Comparison of ENCODE assay signal across 8 cellular contexts in the genomic region with DNA sequence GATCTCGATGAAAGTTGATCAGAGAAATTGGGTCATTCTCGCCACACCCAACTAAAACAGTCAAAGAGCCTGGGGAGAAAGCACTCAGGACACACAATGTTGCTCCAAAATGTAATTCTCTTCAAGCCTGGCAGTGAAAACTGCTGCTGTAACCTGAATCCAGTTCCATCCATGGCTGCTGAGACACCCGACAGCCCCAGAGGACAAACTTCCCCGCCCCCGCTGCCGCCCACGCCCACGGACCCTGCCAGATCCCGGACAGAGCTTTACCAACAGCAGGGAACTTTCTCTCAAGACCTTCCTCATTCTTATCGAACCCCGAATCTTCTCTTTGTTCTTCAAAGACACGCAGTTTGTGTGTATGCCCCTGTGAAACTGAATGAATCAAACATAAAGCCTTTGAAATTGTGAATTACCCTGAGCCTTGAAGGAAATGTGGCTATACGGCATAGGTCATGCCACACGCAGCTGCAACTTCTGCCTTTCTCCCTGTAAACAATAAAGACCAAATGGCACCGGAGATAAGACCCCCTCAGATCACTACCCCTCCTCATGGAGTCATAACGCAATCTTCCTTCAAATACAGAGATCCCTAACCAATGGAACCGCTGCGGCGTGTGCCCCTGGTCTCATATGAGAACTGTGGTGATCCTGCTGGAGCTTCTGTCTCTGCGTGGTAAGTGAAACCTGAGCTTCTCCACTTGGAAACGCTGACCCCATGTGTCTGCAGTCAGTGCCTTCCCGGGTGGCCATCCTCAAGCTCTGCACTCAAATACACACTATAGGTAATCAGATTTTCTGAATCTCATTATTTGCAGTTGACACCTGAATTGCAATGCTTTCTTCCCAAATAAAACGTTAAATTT. TPM values are rescaled to one million over a fixed set of nuclear protein-coding genes. Genes with fewer than 3 reads are reported as not detected.
DNase-seq lines count a peak whose midpoint lies in the region; ATAC-seq and TF ChIP-seq lines count a peak whose summit lies in the region.

No MANE protein-coding gene starts in this region.

- peaks cover 2% of the 10 kb centered on the region for H3K36me3 Mint-ChIP-seq in progenitor cell of endocrine pancreas (ENCODE audit: insufficient read depth)

- H3K27ac Mint-ChIP-seq in progenitor cell of endocrine pancreas = peak overlapping the region; percentile 1

- H3K4me3 ChIP-seq in AG09309 (ENCODE audit: control insufficient read depth, low read depth, low read length) (peak overlapping the region; percentile 26), fibroblast of mammary gland (ENCODE audit: control insufficient read depth, low read depth, low read length) (peak overlapping the region; percentile 44)

- no peak for ATAC-seq in GM21619 (IDR thresholded peaks at IDR 0.05; ENCODE audit: unreplicated experiment)
- no peak for ATAC-seq in GM21390 (IDR thresholded peaks at IDR 0.05; ENCODE audit: unreplicated experiment)

- no peaks in the 10 kb centered on the region for H3K9me3 Mint-ChIP-seq in progenitor cell of endocrine pancreas (ENCODE audit: low read depth)

- DNase-seq in AG09309 (ENCODE audit: low read depth) (no peak), HEK293T (ENCODE audit: extremely low spot score) (peak; percentile 15), fibroblast of mammary gland (ENCODE audit: low read depth) (peak; percentile 44), progenitor cell of endocrine pancreas (ENCODE audit: low spot score, unreplicated experiment) (no peak), NCI-H2196 treated with DMSO at 0.1 percent for 48 hours (lab: John Stamatoyannopoulos, UW; ENCODE audit: unreplicated experiment) (no peak)
- DNase-seq in activated CD4-positive, alpha-beta T cell treated with anti-CD3 and anti-CD28 coated beads for 48 hours = peak; percentile 40

- no peak for TF ChIP-seq CTCF in AG09309 (IDR thresholded peaks at IDR 0.05; ENCODE audit: control insufficient read depth, insufficient read depth, low read depth, low read length, missing control alignments)
- no peak for TF ChIP-seq CTCF in fibroblast of mammary gland (conservative IDR thresholded peaks at IDR 0.05; ENCODE audit: control insufficient read depth, insufficient read depth, low read depth, low read length)
- no peak for TF ChIP-seq CTCF in progenitor cell of endocrine pancreas (IDR thresholded peaks at IDR 0.05; ENCODE audit: unreplicated experiment)

- POLR2A ChIA-PET in HEK293T (lab: Yijun Ruan, JAX) = interaction anchor here (0.9 to 1.7 kb wide), 4 partner anchors 13 to 119 kb away, joined by 3 to 6 read pairs (median 4); no protein-coding TSS in a partner anchor

- H3K4me3 Mint-ChIP-seq in progenitor cell of endocrine pancreas (ENCODE audit: low read depth) = peak overlapping the region; percentile 17

- H3K27me3 Mint-ChIP-seq in progenitor cell of endocrine pancreas = peaks cover 52% of the 10 kb centered on the region

- H3K4me1 Mint-ChIP-seq in progenitor cell of endocrine pancreas (ENCODE audit: low read depth) = peaks cover 8% of the 10 kb centered on the region

- CTCF ChIA-PET in HEK293T (lab: Yijun Ruan, JAX) = interaction anchor here (0.6 kb wide), 1 partner anchor 166 kb away, joined by 3 read pairs; no protein-coding TSS in a partner anchor

TF ChIP-seq in HEK293T, 16 proteins besides CTCF, POLR2A, EP300 and RAD21:
- TF ChIP-seq CTBP1 (IDR thresholded peaks at IDR 0.05; ENCODE audit: borderline replicate concordance) (no peak), HDGF (IDR thresholded peaks at IDR 0.05; ENCODE audit: borderline replicate concordance) (no peak), LEF1 (IDR thresholded peaks at IDR 0.05; ENCODE audit: borderline replicate concordance) (no peak), FOXM1 (IDR thresholded peaks at IDR 0.05; ENCODE audit: borderline replicate concordance) (no peak), NFRKB (IDR thresholded peaks at IDR 0.05) (no peak), TARDBP (IDR thresholded peaks at IDR 0.05) (no peak), ZNF384 (IDR thresholded peaks at IDR 0.05) (no peak), SP1 (IDR thresholded peaks at IDR 0.05) (no peak), ARNT (IDR thresholded peaks at IDR 0.05) (no peak), ELF4 (IDR thresholded peaks at IDR 0.05) (no peak), L3MBTL2 (conservative IDR thresholded peaks at IDR 0.05) (no peak), FOXK2 (IDR thresholded peaks at IDR 0.05) (no peak), FOXA1 (IDR thresholded peaks at IDR 0.05) (no peak), BHLHE40 (IDR thresholded peaks at IDR 0.05; ENCODE audit: borderline replicate concordance) (no peak), SUZ12 (IDR thresholded peaks at IDR 0.05) (no peak)
- TF ChIP-seq, protein P1, sequence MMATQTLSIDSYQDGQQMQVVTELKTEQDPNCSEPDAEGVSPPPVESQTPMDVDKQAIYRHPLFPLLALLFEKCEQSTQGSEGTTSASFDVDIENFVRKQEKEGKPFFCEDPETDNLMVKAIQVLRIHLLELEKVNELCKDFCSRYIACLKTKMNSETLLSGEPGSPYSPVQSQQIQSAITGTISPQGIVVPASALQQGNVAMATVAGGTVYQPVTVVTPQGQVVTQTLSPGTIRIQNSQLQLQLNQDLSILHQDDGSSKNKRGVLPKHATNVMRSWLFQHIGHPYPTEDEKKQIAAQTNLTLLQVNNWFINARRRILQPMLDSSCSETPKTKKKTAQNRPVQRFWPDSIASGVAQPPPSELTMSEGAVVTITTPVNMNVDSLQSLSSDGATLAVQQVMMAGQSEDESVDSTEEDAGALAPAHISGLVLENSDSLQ (IDR thresholded peaks at IDR 0.05) = no peak
TF ChIP-seq in HEK293T: peak in this region for 0.

RNA-seq across cellular contexts. Expression of a gene that starts 4.8 kb away (rescaled TPM):
- total RNA-seq in progenitor cell of endocrine pancreas = 107 and 111 TPM in 2 replicates

Comparison
In these comparisons a context has a peak if more than half of its experiments do, and no peak if none do; other contexts are left out.
1. DNase-seq: peak in HEK293T (single experiment), activated CD4-positive, alpha-beta T cell treated with anti-CD3 and anti-CD28 coated beads for 48 hours (single experiment) and fibroblast of mammary gland (single experiment); none in AG09309 (single experiment), progenitor cell of endocrine pancreas (single experiment) and NCI-H2196 treated with DMSO at 0.1 percent for 48 hours (single experiment).